9 cellular contexts compared by ENCODE assay signal in genomic region chr6:37204014-37204751, GRCh38. TPM values are rescaled to one million over a fixed set of nuclear protein-coding genes. Genes with fewer than 3 reads are reported as not detected.
A peak's percentile ranks its signal among the peaks of the same experiment; 100 is the strongest.
DNase-seq lines count a peak whose midpoint lies in the region; ATAC-seq and TF ChIP-seq lines count a peak whose summit lies in the region.
"Had no signal": no experiment of that assay in that cellular context is flagged by ENCODE, and none has a peak within 500 bp of the region (broad histone marks: within the 10 kb centered on the region; RNA-seq: fewer than 3 reads in every experiment).

No MANE protein-coding gene starts in this region.

- H3K9ac ChIP-seq in smooth muscle cell (ENCODE audit: low read depth): no peak overlapping the region

- H3K79me2 ChIP-seq in smooth muscle cell (ENCODE audit: low read depth): no peaks in the 10 kb centered on the region

- no peaks in the 10 kb centered on the region for H3K36me3 Mint-ChIP-seq in CD4-positive, CD25-positive, alpha-beta regulatory T cell
- peaks cover 3% of the 10 kb centered on the region for H3K36me3 Mint-ChIP-seq in activated naive CD8-positive, alpha-beta T cell treated with anti-CD3 and anti-CD28 coated beads, Interleukin-2, amount 10 ng/mL, durations not matched to agents 7 days and 5 days

- TF ChIP-seq CTCF in left lung (IDR thresholded peaks at IDR 0.05) (no peak), smooth muscle cell (IDR thresholded peaks at IDR 0.05; ENCODE audit: borderline replicate concordance, insufficient read depth, poor library complexity, severe bottlenecking) (no peak)

- 88% methylated on average over 7 of the region's 7 CpGs for WGBS in smooth muscle cell (ENCODE audit: low lambda C conversion rate)

- DNase-seq in CD4-positive, CD25-positive, alpha-beta regulatory T cell: no peak
- DNase-seq in HT-29 (ENCODE audit: low spot score): peak; percentile 85
- no peak for DNase-seq in activated naive CD8-positive, alpha-beta T cell treated with anti-CD3 and anti-CD28 coated beads, Interleukin-2, amount 10 ng/mL, durations not matched to agents 7 days and 5 days
- peak in 1 of 2 donors; percentile 45 for DNase-seq in left lung
- no peak for DNase-seq in SIG-M5 (lab: John Stamatoyannopoulos, UW)
- no peak for DNase-seq in smooth muscle cell (lab: John Stamatoyannopoulos, UW; ENCODE audit: unreplicated experiment)
- DNase-seq: SJCRH30 had no signal

- H3K27ac Mint-ChIP-seq in CD4-positive, CD25-positive, alpha-beta regulatory T cell: peak overlapping the region; percentile 16 to 67 (median 42)
- peak overlapping the region; percentile 73 for H3K27ac Mint-ChIP-seq in activated naive CD8-positive, alpha-beta T cell treated with anti-CD3 and anti-CD28 coated beads, Interleukin-2, amount 10 ng/mL, durations not matched to agents 7 days and 5 days

- no peaks in the 10 kb centered on the region for H3F3A ChIP-seq in smooth muscle cell (ENCODE audit: low read depth)

- peaks cover 15 to 55% (median 26%) of the 10 kb centered on the region in 4 donors for H3K4me1 Mint-ChIP-seq in CD4-positive, CD25-positive, alpha-beta regulatory T cell
- peaks cover 57% of the 10 kb centered on the region for H3K4me1 Mint-ChIP-seq in activated naive CD8-positive, alpha-beta T cell treated with anti-CD3 and anti-CD28 coated beads, Interleukin-2, amount 10 ng/mL, durations not matched to agents 7 days and 5 days

- no peak overlapping the region for H2AFZ ChIP-seq in smooth muscle cell (ENCODE audit: low read depth)

- intact Hi-C loops in left lung (cut with DNase I): no loop called here

- H3K4me3 ChIP-seq in CD4-positive, CD25-positive, alpha-beta regulatory T cell (ENCODE audit: low read depth, low read length): no peak overlapping the region
- H3K4me3 ChIP-seq in left lung (no peak overlapping the region), smooth muscle cell (no peak overlapping the region)
- H3K4me3 ChIP-seq: SJCRH30 had no signal

- H3K4me3 Mint-ChIP-seq in CD4-positive, CD25-positive, alpha-beta regulatory T cell: no peak overlapping the region
- H3K4me3 Mint-ChIP-seq in activated naive CD8-positive, alpha-beta T cell treated with anti-CD3 and anti-CD28 coated beads, Interleukin-2, amount 10 ng/mL, durations not matched to agents 7 days and 5 days: peak overlapping the region; percentile 3

- H3K27ac ChIP-seq in CD4-positive, CD25-positive, alpha-beta regulatory T cell (ENCODE audit: insufficient read depth, low read length, poor library complexity, severe bottlenecking): no peak overlapping the region
- H3K27ac ChIP-seq in left lung: no peak overlapping the region
- no peak overlapping the region for H3K27ac ChIP-seq in smooth muscle cell (ENCODE audit: low read depth)
- H3K27ac ChIP-seq: SJCRH30 had no signal

- no peaks in the 10 kb centered on the region for H3K27me3 ChIP-seq in CD4-positive, CD25-positive, alpha-beta regulatory T cell (ENCODE audit: control insufficient read depth, insufficient read depth, low read length)
- no peaks in the 10 kb centered on the region for H3K27me3 ChIP-seq in left lung
- H3K27me3 ChIP-seq in smooth muscle cell (ENCODE audit: low read depth): peaks cover 12% of the 10 kb centered on the region

- H3K9me3 Mint-ChIP-seq in CD4-positive, CD25-positive, alpha-beta regulatory T cell: no peaks in the 10 kb centered on the region
- no peaks in the 10 kb centered on the region for H3K9me3 Mint-ChIP-seq in activated naive CD8-positive, alpha-beta T cell treated with anti-CD3 and anti-CD28 coated beads, Interleukin-2, amount 10 ng/mL, durations not matched to agents 7 days and 5 days

- no peaks in the 10 kb centered on the region for H4K20me1 ChIP-seq in smooth muscle cell (ENCODE audit: low read depth)

- H3K4me1 ChIP-seq in CD4-positive, CD25-positive, alpha-beta regulatory T cell (ENCODE audit: control insufficient read depth, insufficient read depth, low read length, poor library complexity, severe bottlenecking): peaks cover 29% of the 10 kb centered on the region
- H3K4me1 ChIP-seq in left lung: peaks cover 0 to 46% of the 10 kb centered on the region in 2 donors
- no peaks in the 10 kb centered on the region for H3K4me1 ChIP-seq in smooth muscle cell (ENCODE audit: low read depth)

- no peaks in the 10 kb centered on the region for H3K36me3 ChIP-seq in CD4-positive, CD25-positive, alpha-beta regulatory T cell (ENCODE audit: control insufficient read depth, insufficient read depth, low read length)
- no peaks in the 10 kb centered on the region for H3K36me3 ChIP-seq in left lung
- H3K36me3 ChIP-seq in smooth muscle cell (ENCODE audit: low read depth): no peaks in the 10 kb centered on the region
- H3K36me3 ChIP-seq: SJCRH30 had no signal

- no peak overlapping the region for H3K4me2 ChIP-seq in smooth muscle cell

- H3K9me3 ChIP-seq in CD4-positive, CD25-positive, alpha-beta regulatory T cell (ENCODE audit: control insufficient read depth in 2 of 2, low read length in 2 of 2): no peaks in the 10 kb centered on the region
- H3K9me3 ChIP-seq in left lung (no peaks in the 10 kb centered on the region), smooth muscle cell (replicated peaks; ENCODE audit: low read depth) (no peaks in the 10 kb centered on the region)
- H3K9me3 ChIP-seq: SJCRH30 had no signal

- POLR2A ChIA-PET in activated naive CD8-positive, alpha-beta T cell treated with anti-CD3 and anti-CD28 coated beads, Interleukin-2, amount 10 ng/mL, durations not matched to agents 7 days and 5 days (lab: Charles Lee): interaction anchor here (1.0 to 15.5 kb wide), 5 partner anchors 11 to 154 kb away, joined by 3 to 571 read pairs (median 5); partner anchors contain the start of gene PIM1

- peaks cover 4% of the 10 kb centered on the region for H3K27me3 Mint-ChIP-seq in CD4-positive, CD25-positive, alpha-beta regulatory T cell
- H3K27me3 Mint-ChIP-seq in activated naive CD8-positive, alpha-beta T cell treated with anti-CD3 and anti-CD28 coated beads, Interleukin-2, amount 10 ng/mL, durations not matched to agents 7 days and 5 days: no peaks in the 10 kb centered on the region

- no peak for ATAC-seq in CD4-positive, CD25-positive, alpha-beta regulatory T cell (ENCODE audit: low read depth in 2 of 2)
- ATAC-seq in activated naive CD8-positive, alpha-beta T cell treated with anti-CD3 and anti-CD28 coated beads, Interleukin-2, amount 10 ng/mL, durations not matched to agents 7 days and 5 days (ENCODE audit: low read depth): no peak
- peak; percentile 77 for ATAC-seq in left lung
- ATAC-seq in GM18511 (IDR thresholded peaks at IDR 0.05; ENCODE audit: unreplicated experiment): no peak
- no peak for ATAC-seq in HG03095 (IDR thresholded peaks at IDR 0.05; ENCODE audit: unreplicated experiment)

RNA-seq across cellular contexts. Expression of gene PIM1, which starts 34.2 kb away (rescaled TPM):
- 161 TPM for total RNA-seq in CD4-positive, CD25-positive, alpha-beta regulatory T cell
- polyA plus RNA-seq in CD4-positive, CD25-positive, alpha-beta regulatory T cell: 100 to 1,000 TPM; 105 to 149 (median 127) TPM
- total RNA-seq in HT-29 (2014; rRNA removed; shearing (Covaris generic)): 20.0 and 23.6 TPM in 2 replicates
- total RNA-seq in activated naive CD8-positive, alpha-beta T cell treated with anti-CD3 and anti-CD28 coated beads, Interleukin-2, amount 10 ng/mL, durations not matched to agents 7 days and 5 days: 100 to 1,000 TPM; 428 to 445 TPM
- total RNA-seq in left lung: 10 to 100 TPM; 42.2 to 89.8 TPM
- 29.3 and 29.5 TPM in 2 replicates for total RNA-seq in smooth muscle cell
- 35.7 and 41.9 TPM in 2 replicates for polyA plus RNA-seq in smooth muscle cell

RNA-seq across cellular contexts. Expression of gene TBC1D22B, which starts 53.4 kb away (rescaled TPM):
- total RNA-seq in CD4-positive, CD25-positive, alpha-beta regulatory T cell: 13.3 TPM
- 1 to 10 TPM; 8.2 to 9.6 (median 8.9) TPM for polyA plus RNA-seq in CD4-positive, CD25-positive, alpha-beta regulatory T cell
- total RNA-seq in HT-29 (2014; rRNA removed; shearing (Covaris generic)): 7.8 and 8.2 TPM in 2 replicates
- 10 to 100 TPM; 13.8 to 14.7 TPM for total RNA-seq in activated naive CD8-positive, alpha-beta T cell treated with anti-CD3 and anti-CD28 coated beads, Interleukin-2, amount 10 ng/mL, durations not matched to agents 7 days and 5 days
- total RNA-seq in left lung: 10 to 100 TPM; 10.7 to 12.4 TPM
- total RNA-seq in smooth muscle cell: 7.2 and 7.3 TPM in 2 replicates
- polyA plus RNA-seq in smooth muscle cell: 5.6 and 7.0 TPM in 2 replicates

RNA-seq across cellular contexts. Expression of gene TMEM217, which starts 53.8 kb away (rescaled TPM):
- 1.4 TPM for total RNA-seq in CD4-positive, CD25-positive, alpha-beta regulatory T cell
- polyA plus RNA-seq in CD4-positive, CD25-positive, alpha-beta regulatory T cell: 1 to 10 TPM in 1 of 4 donors, under 1 TPM in 3; 0.38 to 1.2 (median 0.72) TPM
- total RNA-seq in HT-29 (2014; rRNA removed; shearing (Covaris generic)): 1.4 and 1.8 TPM in 2 replicates
- total RNA-seq in activated naive CD8-positive, alpha-beta T cell treated with anti-CD3 and anti-CD28 coated beads, Interleukin-2, amount 10 ng/mL, durations not matched to agents 7 days and 5 days: 1 to 10 TPM; 1.4 to 2.0 TPM
- total RNA-seq in left lung (1 to 10 TPM; 2.1 to 5.3 TPM), smooth muscle cell (0.31 and 0.40 TPM in 2 replicates)
- 1.2 and 1.9 TPM in 2 replicates for polyA plus RNA-seq in smooth muscle cell
